In the genomic region with DNA sequence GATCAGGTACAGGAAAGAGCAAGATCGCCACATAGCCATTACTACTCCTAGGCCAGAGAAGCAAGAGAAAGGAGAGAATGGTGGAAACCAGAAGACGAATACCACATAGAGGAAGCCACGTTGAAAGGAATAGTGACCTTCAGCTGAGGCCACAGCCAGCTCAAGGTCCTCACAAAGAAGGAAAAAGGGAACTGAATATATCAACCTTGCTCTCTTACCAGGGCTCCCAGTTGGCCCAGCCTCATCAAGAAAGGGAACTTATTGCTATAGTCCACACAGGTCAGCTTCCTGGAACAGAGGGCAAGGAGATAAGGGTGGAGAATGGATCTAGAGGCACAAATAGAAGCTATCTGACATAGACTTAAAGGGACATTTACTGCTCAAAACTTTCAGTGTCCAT, we compare ENCODE assay signal across 22 cellular contexts.
"Had no signal": no experiment of that assay in that cellular context is flagged by ENCODE, and none has a peak within 500 bp of the region (broad histone marks: within the 10 kb centered on the region; RNA-seq: fewer than 3 reads in every experiment).

No MANE protein-coding gene starts in this region.

- H3K4me1 ChIP-seq: pancreas, right lobe of liver, transverse colon, upper lobe of right lung, uterus had no signal

- H3K9me3 ChIP-seq: mucosa of descending colon, neutrophil, pancreas, right lobe of liver, suprapubic skin, transverse colon, upper lobe of right lung, uterus had no signal

- H3K27me3 ChIP-seq: neutrophil, pancreas, right lobe of liver, suprapubic skin, transverse colon, upper lobe of right lung, uterus had no signal

- H3K27ac ChIP-seq: dorsolateral prefrontal cortex, neutrophil, pancreas, right lobe of liver, suprapubic skin, transverse colon, upper lobe of right lung, uterus had no signal

- H3K36me3 ChIP-seq: neutrophil, pancreas, right lobe of liver, suprapubic skin, transverse colon, upper lobe of right lung, uterus had no signal

- ATAC-seq: mucosa of descending colon; natural killer cell treated with Interleukin-12 subunit alpha and Interleukin-12 subunit beta and Interleukin-15 and Interleukin-18, amount 100 ng/mL, for 72 hours; pancreas; right lobe of liver; stimulated activated naive CD8-positive, alpha-beta T cell treated with anti-CD3 and anti-CD28 coated beads, Interleukin-15, amount 100 ng/mL, for 72 hours; upper lobe of right lung had no signal

- H3K4me3 ChIP-seq: dorsolateral prefrontal cortex, lung, mucosa of descending colon, pancreas, right lobe of liver, suprapubic skin, transverse colon, upper lobe of right lung, uterus had no signal

- DNase-seq: dorsolateral prefrontal cortex; effector CD4-positive, alpha-beta T cell; hypothalamus; mesenchymal stem cell; mucosa of descending colon; naive B cell; pancreas; right lobe of liver; small intestine; stimulated activated CD4-positive, alpha-beta T cell treated with anti-CD3 and anti-CD28 coated beads, Interleukin-12 subunit alpha, Interleukin-12 subunit beta, amount 100 ng/mL, for 4 hours; stimulated activated CD4-positive, alpha-beta T cell treated with anti-CD3 and anti-CD28 coated beads, Interleukin-1b, Interleukin-23, amount 100 ng/mL, for 48 hours; stimulated activated CD4-positive, alpha-beta T cell treated with anti-CD3 and anti-CD28 coated beads, Interleukin-4, amount 100 ng/mL, for 1 hour; stimulated activated CD8-positive, alpha-beta memory T cell treated with anti-CD3 and anti-CD28 coated beads, Interleukin-4, amount 100 ng/mL, for 48 hours; stimulated activated naive CD4-positive, alpha-beta T cell; stimulated activated naive CD8-positive, alpha-beta T cell treated with anti-CD3 and anti-CD28 coated beads, Interleukin-15, amount 100 ng/mL, for 72 hours; transverse colon; upper lobe of right lung; uterus had no signal
